In the genomic region with DNA sequence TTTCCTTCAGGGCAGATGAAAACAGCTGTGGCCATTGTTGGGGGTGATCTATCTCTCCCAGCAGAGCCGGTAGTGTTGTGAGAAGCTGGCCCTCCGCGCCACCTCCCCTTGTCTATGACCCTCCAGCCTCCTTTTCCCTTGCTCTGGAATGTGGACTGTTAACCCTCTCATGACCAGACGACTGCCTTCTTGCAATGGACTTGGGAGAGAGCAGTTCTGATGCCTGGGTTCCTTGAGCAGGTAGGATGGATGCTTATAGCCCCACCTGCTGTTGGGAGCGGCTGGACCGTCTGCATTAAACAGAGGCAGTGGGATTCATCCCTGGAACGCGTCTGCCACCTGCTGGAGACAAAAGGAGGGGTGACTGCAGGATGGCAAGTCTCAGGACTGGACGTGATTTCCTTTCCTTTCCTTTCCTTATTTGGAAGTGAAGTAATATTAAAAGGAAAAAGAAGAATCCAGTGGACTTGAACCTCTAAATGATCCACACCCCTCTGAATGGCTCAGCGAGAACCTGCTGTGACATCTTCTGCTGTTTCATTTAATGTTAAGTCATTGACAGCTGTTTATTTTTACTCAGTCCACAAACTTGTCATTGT, we compare ENCODE assay signal across 7 cellular contexts. TPM values are rescaled to one million over a fixed set of nuclear protein-coding genes. Genes with fewer than 3 reads are reported as not detected.
A peak's percentile ranks its signal among the peaks of the same experiment; 100 is the strongest.
DNase-seq lines count a peak whose midpoint lies in the region; ATAC-seq, FAIRE-seq and TF ChIP-seq lines count a peak whose summit lies in the region.

No MANE protein-coding gene starts in this region.

- H3K4me1 Mint-ChIP-seq in glutamatergic neuron (ENCODE audit: low read depth, unreplicated experiment) (no peaks in the 10 kb centered on the region), type B pancreatic cell (ENCODE audit: unreplicated experiment) (peaks cover 37% of the 10 kb centered on the region)

- intact Hi-C loops in pancreas (cut with DNase I), result no loop called here

- H3K36me3 ChIP-seq in pancreas, result peaks cover 0 to 2% (median 0%) of the 10 kb centered on the region in 3 donors

- H3K27me3 Mint-ChIP-seq in glutamatergic neuron (ENCODE audit: unreplicated experiment), result peaks cover 4% of the 10 kb centered on the region
- H3K27me3 Mint-ChIP-seq in type B pancreatic cell, result peaks cover 27% of the 10 kb centered on the region

- peak; percentile 48 for ATAC-seq in GM18520 (IDR thresholded peaks at IDR 0.05; ENCODE audit: unreplicated experiment)
- peak; percentile 97 for ATAC-seq in SK-N-SH treated with all-trans-retinoic acid at 6 μM for 48 hours
- peak; percentile 96 to 100 (median 98) for ATAC-seq in pancreas

- WGBS in pancreas, 2 donors, result 4 to 6% methylated on average over 10 of the region's 10 CpGs

- no peak overlapping the region for H3K4me3 Mint-ChIP-seq in glutamatergic neuron (ENCODE audit: unreplicated experiment)
- peak overlapping the region; percentile 31 for H3K4me3 Mint-ChIP-seq in type B pancreatic cell

- H3K9me3 Mint-ChIP-seq in glutamatergic neuron (ENCODE audit: unreplicated experiment) (no peaks in the 10 kb centered on the region), type B pancreatic cell (no peaks in the 10 kb centered on the region)

- no peak overlapping the region for H3K4me3 ChIP-seq in pancreas

- H3K9me3 ChIP-seq in pancreas, result no peaks in the 10 kb centered on the region

- peak; percentile 94 for TF ChIP-seq CTCF in glutamatergic neuron (IDR thresholded peaks at IDR 0.05; ENCODE audit: partially characterized antibody, unreplicated experiment)
- TF ChIP-seq CTCF in pancreas (IDR thresholded peaks at IDR 0.05), result peak; percentile 93 to 98 (median 94)
- TF ChIP-seq CTCF in type B pancreatic cell (conservative IDR thresholded peaks at IDR 0.05), result peak; percentile 100

- no peak overlapping the region for H3K27ac Mint-ChIP-seq in glutamatergic neuron (ENCODE audit: unreplicated experiment)
- H3K27ac Mint-ChIP-seq in type B pancreatic cell, result peak overlapping the region; percentile 41

- H3K27ac ChIP-seq in pancreas, result no peak overlapping the region

- FAIRE-seq in pancreas (lab: Jason Lieb, UNC), result peak; percentile 89

- peaks cover 0 to 7% (median 0%) of the 10 kb centered on the region in 4 donors for H3K27me3 ChIP-seq in pancreas

- DNase-seq in NCI-H1105 treated with DMSO at 0.1 percent for 48 hours (lab: John Stamatoyannopoulos, UW) (peak; percentile 80), glutamatergic neuron (peak; percentile 96), pancreas (peak; percentile 86 to 97 (median 94)), type B pancreatic cell (ENCODE audit: extremely low spot score, unreplicated experiment) (peak; percentile 95)
- DNase-seq in activated naive CD4-positive, alpha-beta T cell treated with anti-CD3 and anti-CD28 coated beads, Interleukin-2, amount 50 U/mL, for 16 hours, result peak; percentile 91

- H3K36me3 Mint-ChIP-seq in glutamatergic neuron (ENCODE audit: unreplicated experiment) (no peaks in the 10 kb centered on the region), type B pancreatic cell (no peaks in the 10 kb centered on the region)

- H3K4me1 ChIP-seq in pancreas, result no peaks in the 10 kb centered on the region

TF ChIP-seq in SK-N-SH treated with all-trans-retinoic acid at 6 μM for 48 hours, 23 proteins besides CTCF, POLR2A, EP300 and RAD21:
- no peak for TF ChIP-seq PPARA (CRISPR knock-in tag; IDR thresholded peaks at IDR 0.05; ENCODE audit: borderline replicate concordance)
- TF ChIP-seq, protein P1, sequence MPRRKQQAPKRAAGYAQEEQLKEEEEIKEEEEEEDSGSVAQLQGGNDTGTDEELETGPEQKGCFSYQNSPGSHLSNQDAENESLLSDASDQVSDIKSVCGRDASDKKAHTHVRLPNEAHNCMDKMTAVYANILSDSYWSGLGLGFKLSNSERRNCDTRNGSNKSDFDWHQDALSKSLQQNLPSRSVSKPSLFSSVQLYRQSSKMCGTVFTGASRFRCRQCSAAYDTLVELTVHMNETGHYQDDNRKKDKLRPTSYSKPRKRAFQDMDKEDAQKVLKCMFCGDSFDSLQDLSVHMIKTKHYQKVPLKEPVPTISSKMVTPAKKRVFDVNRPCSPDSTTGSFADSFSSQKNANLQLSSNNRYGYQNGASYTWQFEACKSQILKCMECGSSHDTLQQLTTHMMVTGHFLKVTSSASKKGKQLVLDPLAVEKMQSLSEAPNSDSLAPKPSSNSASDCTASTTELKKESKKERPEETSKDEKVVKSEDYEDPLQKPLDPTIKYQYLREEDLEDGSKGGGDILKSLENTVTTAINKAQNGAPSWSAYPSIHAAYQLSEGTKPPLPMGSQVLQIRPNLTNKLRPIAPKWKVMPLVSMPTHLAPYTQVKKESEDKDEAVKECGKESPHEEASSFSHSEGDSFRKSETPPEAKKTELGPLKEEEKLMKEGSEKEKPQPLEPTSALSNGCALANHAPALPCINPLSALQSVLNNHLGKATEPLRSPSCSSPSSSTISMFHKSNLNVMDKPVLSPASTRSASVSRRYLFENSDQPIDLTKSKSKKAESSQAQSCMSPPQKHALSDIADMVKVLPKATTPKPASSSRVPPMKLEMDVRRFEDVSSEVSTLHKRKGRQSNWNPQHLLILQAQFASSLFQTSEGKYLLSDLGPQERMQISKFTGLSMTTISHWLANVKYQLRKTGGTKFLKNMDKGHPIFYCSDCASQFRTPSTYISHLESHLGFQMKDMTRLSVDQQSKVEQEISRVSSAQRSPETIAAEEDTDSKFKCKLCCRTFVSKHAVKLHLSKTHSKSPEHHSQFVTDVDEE (CRISPR knock-in tag; IDR thresholded peaks at IDR 0.05), result no peak
- TF ChIP-seq, protein P2, sequence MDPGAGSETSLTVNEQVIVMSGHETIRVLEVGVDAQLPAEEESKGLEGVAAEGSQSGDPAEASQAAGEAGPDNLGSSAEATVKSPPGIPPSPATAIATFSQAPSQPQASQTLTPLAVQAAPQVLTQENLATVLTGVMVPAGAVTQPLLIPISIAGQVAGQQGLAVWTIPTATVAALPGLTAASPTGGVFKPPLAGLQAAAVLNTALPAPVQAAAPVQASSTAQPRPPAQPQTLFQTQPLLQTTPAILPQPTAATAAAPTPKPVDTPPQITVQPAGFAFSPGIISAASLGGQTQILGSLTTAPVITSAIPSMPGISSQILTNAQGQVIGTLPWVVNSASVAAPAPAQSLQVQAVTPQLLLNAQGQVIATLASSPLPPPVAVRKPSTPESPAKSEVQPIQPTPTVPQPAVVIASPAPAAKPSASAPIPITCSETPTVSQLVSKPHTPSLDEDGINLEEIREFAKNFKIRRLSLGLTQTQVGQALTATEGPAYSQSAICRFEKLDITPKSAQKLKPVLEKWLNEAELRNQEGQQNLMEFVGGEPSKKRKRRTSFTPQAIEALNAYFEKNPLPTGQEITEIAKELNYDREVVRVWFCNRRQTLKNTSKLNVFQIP (CRISPR knock-in tag; IDR thresholded peaks at IDR 0.05; ENCODE audit: borderline replicate concordance, low read depth), result no peak
- TF ChIP-seq, protein P3, sequence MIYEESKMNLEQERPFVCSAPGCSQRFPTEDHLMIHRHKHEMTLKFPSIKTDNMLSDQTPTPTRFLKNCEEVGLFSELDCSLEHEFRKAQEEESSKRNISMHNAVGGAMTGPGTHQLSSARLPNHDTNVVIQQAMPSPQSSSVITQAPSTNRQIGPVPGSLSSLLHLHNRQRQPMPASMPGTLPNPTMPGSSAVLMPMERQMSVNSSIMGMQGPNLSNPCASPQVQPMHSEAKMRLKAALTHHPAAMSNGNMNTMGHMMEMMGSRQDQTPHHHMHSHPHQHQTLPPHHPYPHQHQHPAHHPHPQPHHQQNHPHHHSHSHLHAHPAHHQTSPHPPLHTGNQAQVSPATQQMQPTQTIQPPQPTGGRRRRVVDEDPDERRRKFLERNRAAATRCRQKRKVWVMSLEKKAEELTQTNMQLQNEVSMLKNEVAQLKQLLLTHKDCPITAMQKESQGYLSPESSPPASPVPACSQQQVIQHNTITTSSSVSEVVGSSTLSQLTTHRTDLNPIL (CRISPR knock-in tag; IDR thresholded peaks at IDR 0.05; ENCODE audit: low read depth), result no peak
- no peak for TF ChIP-seq TCF4 (CRISPR knock-in tag; IDR thresholded peaks at IDR 0.05; ENCODE audit: borderline replicate concordance)
- no peak for TF ChIP-seq ZNF70 (CRISPR knock-in tag; IDR thresholded peaks at IDR 0.05)
- TF ChIP-seq ISL1 (CRISPR knock-in tag; IDR thresholded peaks at IDR 0.05), result no peak
- no peak for TF ChIP-seq ESRRG (CRISPR knock-in tag; IDR thresholded peaks at IDR 0.05)
- TF ChIP-seq, protein P4, sequence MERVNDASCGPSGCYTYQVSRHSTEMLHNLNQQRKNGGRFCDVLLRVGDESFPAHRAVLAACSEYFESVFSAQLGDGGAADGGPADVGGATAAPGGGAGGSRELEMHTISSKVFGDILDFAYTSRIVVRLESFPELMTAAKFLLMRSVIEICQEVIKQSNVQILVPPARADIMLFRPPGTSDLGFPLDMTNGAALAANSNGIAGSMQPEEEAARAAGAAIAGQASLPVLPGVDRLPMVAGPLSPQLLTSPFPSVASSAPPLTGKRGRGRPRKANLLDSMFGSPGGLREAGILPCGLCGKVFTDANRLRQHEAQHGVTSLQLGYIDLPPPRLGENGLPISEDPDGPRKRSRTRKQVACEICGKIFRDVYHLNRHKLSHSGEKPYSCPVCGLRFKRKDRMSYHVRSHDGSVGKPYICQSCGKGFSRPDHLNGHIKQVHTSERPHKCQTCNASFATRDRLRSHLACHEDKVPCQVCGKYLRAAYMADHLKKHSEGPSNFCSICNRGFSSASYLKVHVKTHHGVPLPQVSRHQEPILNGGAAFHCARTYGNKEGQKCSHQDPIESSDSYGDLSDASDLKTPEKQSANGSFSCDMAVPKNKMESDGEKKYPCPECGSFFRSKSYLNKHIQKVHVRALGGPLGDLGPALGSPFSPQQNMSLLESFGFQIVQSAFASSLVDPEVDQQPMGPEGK (CRISPR knock-in tag; IDR thresholded peaks at IDR 0.05; ENCODE audit: borderline replicate concordance), result no peak
- TF ChIP-seq RARB (CRISPR knock-in tag; IDR thresholded peaks at IDR 0.05), result no peak
- no peak for TF ChIP-seq ZFP30 (CRISPR knock-in tag; IDR thresholded peaks at IDR 0.05)
TF ChIP-seq in SK-N-SH treated with all-trans-retinoic acid at 6 μM for 48 hours: peak in this region for 0.

RNA-seq across cellular contexts. Expression of a gene that starts 1.8 kb away (rescaled TPM):
- not detected for total RNA-seq in glutamatergic neuron (ENCODE audit: unreplicated experiment)
- not detected for total RNA-seq in pancreas
- not detected for polyA plus RNA-seq in pancreas
- total RNA-seq in type B pancreatic cell (ENCODE audit: low replicate concordance), result 2.0 TPM in 1 of 2 replicates, not detected in the other

RNA-seq across cellular contexts. Expression of a gene that starts 18.4 kb away (rescaled TPM):
- total RNA-seq in glutamatergic neuron (ENCODE audit: unreplicated experiment), result 54.6 TPM
- total RNA-seq in pancreas, result 10 to 100 TPM; 29.4 to 45.9 (median 40.7) TPM
- 10 to 100 TPM; 38.4 to 52.3 TPM for polyA plus RNA-seq in pancreas
- total RNA-seq in type B pancreatic cell (ENCODE audit: low replicate concordance), result 36.4 and 45.4 TPM in 2 replicates

RNA-seq across cellular contexts. Expression of a gene that starts 19.9 kb away (rescaled TPM):
- not detected for total RNA-seq in glutamatergic neuron (ENCODE audit: unreplicated experiment)
- under 1 TPM in 1 of 6 donors, not detected in 5; 0.06 TPM for total RNA-seq in pancreas
- not detected for polyA plus RNA-seq in pancreas
- not detected in 2 replicates for total RNA-seq in type B pancreatic cell (ENCODE audit: low replicate concordance)

Comparison
In these comparisons a context has a peak if more than half of its experiments do, and no peak if none do; other contexts are left out.
1. ATAC-seq: peak in every context shown above with its lines; median percentile 98 in pancreas; 97 in SK-N-SH treated with all-trans-retinoic acid at 6 μM for 48 hours; 48 in GM18520.